In genomic region chrX:110420771-110421498, GRCh38 we compare ENCODE assay signal across 9 cellular contexts.
DNase-seq lines count a peak whose midpoint lies in the region; ATAC-seq, FAIRE-seq and TF ChIP-seq lines count a peak whose summit lies in the region.
"Had no signal": no experiment of that assay in that cellular context is flagged by ENCODE, and none has a peak within 500 bp of the region (broad histone marks: within the 10 kb centered on the region; RNA-seq: fewer than 3 reads in every experiment).

No MANE protein-coding gene starts in this region.

- no peak for TF ChIP-seq POLR2A in transverse colon (IDR thresholded peaks at IDR 0.05)

- H3K27me3 ChIP-seq in astrocyte (ENCODE audit: insufficient read depth, low read length) = no peaks in the 10 kb centered on the region
- H3K27me3 ChIP-seq in neural cell (ENCODE audit: insufficient read depth, low read depth, low read length) = no peaks in the 10 kb centered on the region
- H3K27me3 ChIP-seq in transverse colon = no peaks in the 10 kb centered on the region

- intact Hi-C loops in transverse colon (cut with DNase I; ENCODE audit: low total_unique reads) = no loop called here

- H2AFZ ChIP-seq in astrocyte (ENCODE audit: low read depth, low read length) (no peak overlapping the region), neural cell (ENCODE audit: low read depth, low read length) (no peak overlapping the region)

- H3K36me3 Mint-ChIP-seq in astrocyte (ENCODE audit: low read depth, unreplicated experiment) = no peaks in the 10 kb centered on the region

- TF ChIP-seq CTCF in GM13977 (IDR thresholded peaks at IDR 0.05; ENCODE audit: extremely low read depth, insufficient read depth, missing control alignments) (peak; percentile 22), astrocyte (IDR thresholded peaks at IDR 0.05; ENCODE audit: insufficient read depth, low read depth, low read length) (peak; percentile 22), neural cell (IDR thresholded peaks at IDR 0.05; ENCODE audit: poor library complexity, severe bottlenecking) (peak; percentile 51), transverse colon (IDR thresholded peaks at IDR 0.05) (no peak)

- H3K9me3 ChIP-seq in astrocyte (ENCODE audit: insufficient read depth, low read depth, low read length) (no peaks in the 10 kb centered on the region), neural cell (ENCODE audit: low read length) (no peaks in the 10 kb centered on the region), transverse colon (no peaks in the 10 kb centered on the region)

- WGBS in transverse colon (ENCODE audit: low coverage in 1 of 2), 2 donors = 59% methylated on average over 9 of the region's 9 CpGs; no CpG with 5 or more reads in 1 of the 2 donors

- no peak for TF ChIP-seq EP300 in neural cell (conservative IDR thresholded peaks at IDR 0.05; ENCODE audit: poor library complexity, severe bottlenecking)
- no peak for TF ChIP-seq EP300 in transverse colon (IDR thresholded peaks at IDR 0.05; ENCODE audit: low read depth)

- H3K27ac ChIP-seq in astrocyte (ENCODE audit: low read depth, low read length) (no peak overlapping the region), neural cell (ENCODE audit: low read length) (no peak overlapping the region), transverse colon (no peak overlapping the region)

- no peak overlapping the region for H3K27ac Mint-ChIP-seq in astrocyte (ENCODE audit: unreplicated experiment)

- peaks cover 12% of the 10 kb centered on the region for H3K4me1 Mint-ChIP-seq in astrocyte (ENCODE audit: low read depth, unreplicated experiment)

- in situ Hi-C loops in GM13977 (cut with MboI; ENCODE audit: low pct_unique_long_range_greater_than_20kb, low sequenced_read_pairs, unreplicated experiment) (loop anchor here (25.0 kb wide), 1 partner anchor 509 kb away; no protein-coding TSS in a partner anchor), transverse colon (cut with MboI; ENCODE audit: low pct_ligation_motif_present in 1 of 4, low pct_unique_long_range_greater_than_20kb in 1 of 4, low sequenced_read_pairs in 3 of 4) (loop anchor here in 2 of 4 donors (25.0 kb wide), 1 partner anchor 509 kb away; no protein-coding TSS in a partner anchor)

- no peaks in the 10 kb centered on the region for H3F3A ChIP-seq in neural cell (ENCODE audit: insufficient read depth, low read length, poor library complexity, severe bottlenecking)

- no peaks in the 10 kb centered on the region for H3K36me3 ChIP-seq in astrocyte (ENCODE audit: insufficient read depth, low read length)
- H3K36me3 ChIP-seq in neural cell (ENCODE audit: insufficient read depth, low read length) = no peaks in the 10 kb centered on the region
- no peaks in the 10 kb centered on the region for H3K36me3 ChIP-seq in transverse colon

- peak; percentile 31 for TF ChIP-seq RAD21 in neural cell (conservative IDR thresholded peaks at IDR 0.05)

- no peaks in the 10 kb centered on the region for H4K20me1 ChIP-seq in astrocyte (ENCODE audit: insufficient read depth, low read length)
- H4K20me1 ChIP-seq in neural cell (ENCODE audit: insufficient read depth) = no peaks in the 10 kb centered on the region

- H3K9ac ChIP-seq in astrocyte (ENCODE audit: low read length) (no peak overlapping the region), neural cell (ENCODE audit: low read length) (no peak overlapping the region)

- H3K79me2 ChIP-seq in astrocyte (ENCODE audit: insufficient read depth, low read length) (no peaks in the 10 kb centered on the region), neural cell (replicated peaks; ENCODE audit: insufficient read depth, low read length) (no peaks in the 10 kb centered on the region)

- no peaks in the 10 kb centered on the region for H3K9me3 Mint-ChIP-seq in astrocyte (ENCODE audit: unreplicated experiment)

- peaks cover 3% of the 10 kb centered on the region for H3K27me3 Mint-ChIP-seq in astrocyte (ENCODE audit: low read depth, unreplicated experiment)

- H3K4me3 Mint-ChIP-seq in astrocyte (ENCODE audit: unreplicated experiment) = no peak overlapping the region

- H3K4me1 ChIP-seq in astrocyte (ENCODE audit: insufficient read depth, low read length) (peaks cover 23% of the 10 kb centered on the region), transverse colon (no peaks in the 10 kb centered on the region)

- FAIRE-seq in astrocyte (lab: Jason Lieb, UNC) = peak; percentile 95

- no peak overlapping the region for H3K4me2 ChIP-seq in astrocyte (ENCODE audit: low read length)
- no peak overlapping the region for H3K4me2 ChIP-seq in neural cell (ENCODE audit: low read length)

- no peaks in the 10 kb centered on the region for H3K9me2 ChIP-seq in neural cell (ENCODE audit: insufficient read depth, low read length)

- no peak for DNase-seq in GM13977 (ENCODE audit: low spot score)
- DNase-seq in astrocyte (ENCODE audit: low read depth) = no peak
- DNase-seq in transverse colon = no peak
- DNase-seq in SW 1271 (lab: John Stamatoyannopoulos, UW) = no peak
- DNase-seq in stimulated activated naive CD8-positive, alpha-beta T cell treated with anti-CD3 and anti-CD28 coated beads, Interleukin-15, Interleukin-2, amounts not matched to agents 100 U/mL and 50 U/mL, for 24 hours = no peak
- DNase-seq: activated naive CD4-positive, alpha-beta T cell had no signal

- H3K4me3 ChIP-seq in astrocyte (ENCODE audit: insufficient read depth, low read depth, low read length) = no peak overlapping the region
- H3K4me3 ChIP-seq in neural cell (ENCODE audit: low read length) = no peak overlapping the region
- no peak overlapping the region for H3K4me3 ChIP-seq in transverse colon

- ATAC-seq in HG02870 (IDR thresholded peaks at IDR 0.05; ENCODE audit: unreplicated experiment) (peak; percentile 57), HG02588 (IDR thresholded peaks at IDR 0.05; ENCODE audit: unreplicated experiment) (no peak)
- ATAC-seq in stimulated activated naive CD8-positive, alpha-beta T cell treated with anti-CD3 and anti-CD28 coated beads, Interleukin-15, Interleukin-2, amounts not matched to agents 100 U/mL and 50 U/mL, for 24 hours = no peak

TF ChIP-seq in neural cell, 6 proteins besides CTCF, POLR2A, EP300 and RAD21:
- TF ChIP-seq REST (IDR thresholded peaks at IDR 0.05; ENCODE audit: borderline replicate concordance) (no peak), SMC3 (conservative IDR thresholded peaks at IDR 0.05; ENCODE audit: poor library complexity) (no peak), MXI1 (conservative IDR thresholded peaks at IDR 0.05; ENCODE audit: poor library complexity, severe bottlenecking) (no peak), POLR2AphosphoS5 (IDR thresholded peaks at IDR 0.05) (no peak), EZH2 (IDR thresholded peaks at IDR 0.05; ENCODE audit: borderline replicate concordance, insufficient read depth, low read length, poor library complexity, severe bottlenecking) (no peak), TAF1 (IDR thresholded peaks at IDR 0.05; ENCODE audit: low read depth) (no peak)

Comparison
In these comparisons a context has a peak if more than half of its experiments do, and no peak if none do; other contexts are left out.
1. CTCF ChIP-seq: peak in GM13977 (single experiment), astrocyte (single experiment) and neural cell (single experiment); none in transverse colon (0 of 5).